In the genomic region with DNA sequence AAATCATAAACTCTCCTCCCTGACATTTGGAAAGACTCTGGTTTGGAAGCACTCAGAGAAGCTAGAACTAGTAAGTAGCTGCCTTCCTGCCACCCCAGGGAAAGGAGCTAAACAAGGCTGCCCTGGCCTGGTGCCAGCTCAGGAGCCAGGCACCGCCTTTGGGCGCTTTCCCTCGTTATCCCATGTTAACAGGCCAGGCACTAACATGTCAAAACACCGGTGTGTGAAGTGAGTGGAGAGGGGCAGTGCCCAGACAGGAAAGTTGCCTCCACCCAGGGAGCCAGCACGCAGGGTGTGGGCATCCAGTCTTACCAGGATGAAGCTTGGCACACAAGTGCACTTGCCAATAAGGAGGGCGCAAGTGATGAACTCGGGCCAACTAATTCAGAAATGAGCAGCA, we compare ENCODE assay signal across 24 cellular contexts.
A peak's percentile ranks its signal among the peaks of the same experiment; 100 is the strongest.
DNase-seq lines count a peak whose midpoint lies in the region; ATAC-seq, FAIRE-seq and TF ChIP-seq lines count a peak whose summit lies in the region.
"Had no signal": no experiment of that assay in that cellular context is flagged by ENCODE, and none has a peak within 500 bp of the region (broad histone marks: within the 10 kb centered on the region; RNA-seq: fewer than 3 reads in every experiment).

No MANE protein-coding gene starts in this region.

- H3K36me3 ChIP-seq in BE2C: no peaks in the 10 kb centered on the region
- H3K36me3 ChIP-seq in K562 (ENCODE audit: control insufficient read depth, insufficient read depth, low read length): no peaks in the 10 kb centered on the region
- no peaks in the 10 kb centered on the region for H3K36me3 ChIP-seq in lower lobe of right lung
- H3K36me3 ChIP-seq: esophagus muscularis mucosa, MG63, right atrium auricular region, tibial artery had no signal

- no peaks in the 10 kb centered on the region for H3K9me1 ChIP-seq in K562 (ENCODE audit: control insufficient read depth, insufficient read depth, low read length)

- H3K27ac ChIP-seq in K562 (ENCODE audit: extremely low read depth, low read depth, low read length) (no peak overlapping the region), lower lobe of right lung (no peak overlapping the region)
- H3K27ac ChIP-seq: C4-2B, esophagus muscularis mucosa, right atrium auricular region, tibial artery had no signal

- no peak overlapping the region for H3K4me2 ChIP-seq in K562 (ENCODE audit: insufficient read depth, low read length)

- peak overlapping the region in 1 of 2 experiments; percentile 62; a peak in 1 of 4 replicates for H3K9ac ChIP-seq in K562 (ENCODE audit: insufficient read depth in 1 of 2, low read depth in 2 of 2, low read length in 2 of 2)

- WGBS in K562 (ENCODE audit: insufficient coverage, low coverage, missing lambda C conversion rate): 62% methylated on average over 7 of the region's 7 CpGs

- ATAC-seq in K562 (no peak), lower lobe of right lung (peak; percentile 16 to 42), GM21526 (IDR thresholded peaks at IDR 0.05; ENCODE audit: low FRiP score, unreplicated experiment) (no peak)
- ATAC-seq: activated T-helper 17 cell treated with anti-CD3 and anti-CD28 coated beads, Interleukin-2, amount 50 U/mL, for 72 hours; naive thymus-derived CD8-positive, alpha-beta T cell; stimulated activated naive CD8-positive, alpha-beta T cell treated with anti-CD3 and anti-CD28 coated beads, Interleukin-15, Interleukin-2, amounts not matched to agents 100 U/mL and 50 U/mL, for 24 hours; WTC11 had no signal

- H3K4me3 ChIP-seq in BE2C (ENCODE audit: low read depth, low read length) (no peak overlapping the region), K562 (no peak overlapping the region), lower lobe of right lung (no peak overlapping the region)
- H3K4me3 ChIP-seq: esophagus muscularis mucosa, MG63, right atrium auricular region, tibial artery had no signal

- no peaks in the 10 kb centered on the region for H3K36me3 Mint-ChIP-seq in activated naive CD4-positive, alpha-beta T cell treated with anti-CD3 and anti-CD28 coated beads, Interleukin-2, amount 10 ng/mL, durations not matched to agents 7 days and 5 days
- H3K36me3 Mint-ChIP-seq: activated naive CD8-positive, alpha-beta T cell treated with anti-CD3 and anti-CD28 coated beads, Interleukin-2, amount 10 ng/mL, durations not matched to agents 7 days and 5 days; naive thymus-derived CD8-positive, alpha-beta T cell; WTC11 had no signal

- H3K79me2 ChIP-seq in K562 (ENCODE audit: control insufficient read depth, insufficient read depth, low read length): no peaks in the 10 kb centered on the region

- in situ Hi-C loops in K562 (cut with MboI): no loop called here

- POLR2A ChIA-PET in K562 (lab: Yijun Ruan, JAX): interaction anchor here (1.1 to 1.8 kb wide), 3 partner anchors 9 to 22 kb away, joined by 3 to 7 read pairs (median 3); no protein-coding TSS in a partner anchor

- CTCF ChIA-PET in K562 (lab: Yijun Ruan, JAX; ENCODE audit: low intra/inter-chr PET ratio): interaction anchor here (1.0 kb wide), 1 partner anchor 86 kb away, joined by 3 read pairs; no protein-coding TSS in a partner anchor
- CTCF ChIA-PET in activated naive CD4-positive, alpha-beta T cell treated with anti-CD3 and anti-CD28 coated beads, Interleukin-2, amount 10 ng/mL, durations not matched to agents 7 days and 5 days (lab: Charles Lee): interaction anchor here (1.7 kb wide), 1 partner anchor 23 kb away, joined by 4 read pairs; no protein-coding TSS in a partner anchor

- TF ChIP-seq POLR2A in K562 (conservative IDR thresholded peaks at IDR 0.05): no peak

- no peak overlapping the region for H3K4me3 Mint-ChIP-seq in activated naive CD4-positive, alpha-beta T cell treated with anti-CD3 and anti-CD28 coated beads, Interleukin-2, amount 10 ng/mL, durations not matched to agents 7 days and 5 days
- H3K4me3 Mint-ChIP-seq: activated naive CD8-positive, alpha-beta T cell treated with anti-CD3 and anti-CD28 coated beads, Interleukin-2, amount 10 ng/mL, durations not matched to agents 7 days and 5 days; activated T-helper 17 cell treated with anti-CD3 and anti-CD28 coated beads, Interleukin-2, amount 50 U/mL, for 72 hours; naive thymus-derived CD8-positive, alpha-beta T cell; WTC11 had no signal

- peaks cover 53% of the 10 kb centered on the region for H3K27me3 Mint-ChIP-seq in activated naive CD4-positive, alpha-beta T cell treated with anti-CD3 and anti-CD28 coated beads, Interleukin-2, amount 10 ng/mL, durations not matched to agents 7 days and 5 days

- TF ChIP-seq CTCF in BE2C (IDR thresholded peaks at IDR 0.05; ENCODE audit: low read depth, low read length) (no peak), K562 (IDR thresholded peaks at IDR 0.05 in 2 of 3, conservative IDR thresholded peaks at IDR 0.05 in 1 of 3; ENCODE audit: insufficient read depth in 2 of 3, low read depth in 1 of 3, low read length in 3 of 3) (no peak), lower lobe of right lung (IDR thresholded peaks at IDR 0.05) (no peak)

- intact Hi-C loops in K562 (cut with micrococcal nuclease): no loop called here
- intact Hi-C loops in lower lobe of right lung (cut with DNase I): no loop called here

- FAIRE-seq in K562 (lab: Jason Lieb, UNC): no peak
- FAIRE-seq: H1 had no signal

- 0 out of 2 replicates have a peak overlapping the region, but pooled peaks have one; percentile 25 for H2AFZ ChIP-seq in K562 (ENCODE audit: low read depth, low read length)

- no peak overlapping the region for H3K27ac Mint-ChIP-seq in activated naive CD4-positive, alpha-beta T cell treated with anti-CD3 and anti-CD28 coated beads, Interleukin-2, amount 10 ng/mL, durations not matched to agents 7 days and 5 days
- H3K27ac Mint-ChIP-seq: activated naive CD8-positive, alpha-beta T cell treated with anti-CD3 and anti-CD28 coated beads, Interleukin-2, amount 10 ng/mL, durations not matched to agents 7 days and 5 days; activated T-helper 17 cell treated with anti-CD3 and anti-CD28 coated beads, Interleukin-2, amount 50 U/mL, for 72 hours; WTC11 had no signal

- H3K9me3 Mint-ChIP-seq in activated naive CD4-positive, alpha-beta T cell treated with anti-CD3 and anti-CD28 coated beads, Interleukin-2, amount 10 ng/mL, durations not matched to agents 7 days and 5 days: no peaks in the 10 kb centered on the region
- H3K9me3 Mint-ChIP-seq: activated naive CD8-positive, alpha-beta T cell treated with anti-CD3 and anti-CD28 coated beads, Interleukin-2, amount 10 ng/mL, durations not matched to agents 7 days and 5 days; activated T-helper 17 cell treated with anti-CD3 and anti-CD28 coated beads, Interleukin-2, amount 50 U/mL, for 72 hours; naive thymus-derived CD8-positive, alpha-beta T cell; WTC11 had no signal

- no peak for TF ChIP-seq EP300 in K562 (IDR thresholded peaks at IDR 0.05; ENCODE audit: low read length)

- BruUV-seq in K562 (replicated peaks; lab: Mats Ljungman, UMichigan): no TSS peak

- H4K20me1 ChIP-seq in K562 (replicated peaks; ENCODE audit: control insufficient read depth, insufficient read depth, low read length): no peaks in the 10 kb centered on the region

- no peaks in the 10 kb centered on the region for H3K4me1 Mint-ChIP-seq in activated naive CD4-positive, alpha-beta T cell treated with anti-CD3 and anti-CD28 coated beads, Interleukin-2, amount 10 ng/mL, durations not matched to agents 7 days and 5 days
- H3K4me1 Mint-ChIP-seq: activated naive CD8-positive, alpha-beta T cell treated with anti-CD3 and anti-CD28 coated beads, Interleukin-2, amount 10 ng/mL, durations not matched to agents 7 days and 5 days; activated T-helper 17 cell treated with anti-CD3 and anti-CD28 coated beads, Interleukin-2, amount 50 U/mL, for 72 hours had no signal

- no peak for TF ChIP-seq RAD21 in K562 (CRISPR knock-in tag; conservative IDR thresholded peaks at IDR 0.05 in 1 of 2, IDR thresholded peaks at IDR 0.05 in 1 of 2)

- DNase-seq in BE2C (peak; percentile 37), NCI-H1105 (lab: John Stamatoyannopoulos, UW) (peak; percentile 92), K562 (ENCODE audit: extremely low read depth in 1 of 4, low spot score in 3 of 4) (no peak), lower lobe of right lung (peak; percentile 55), NCI-H446 (lab: John Stamatoyannopoulos, UW) (no peak), HCEC 1CT (no peak)
- DNase-seq in activated naive CD4-positive, alpha-beta T cell treated with anti-CD3 and anti-CD28 coated beads, Interleukin-2, amount 10 ng/mL, durations not matched to agents 7 days and 5 days: no peak
- DNase-seq: activated naive CD8-positive, alpha-beta T cell treated with anti-CD3 and anti-CD28 coated beads, Interleukin-2, amount 10 ng/mL, durations not matched to agents 7 days and 5 days; effector CD4-positive, alpha-beta T cell; kidney glomerular epithelial cell; MG63; naive thymus-derived CD8-positive, alpha-beta T cell; NCI-H1694; NCI-H510A treated with DMSO at 0.1 percent for 48 hours; stimulated activated CD4-positive, alpha-beta T cell treated with anti-CD3 and anti-CD28 coated beads, Interleukin-4, amount 100 ng/mL, for 4 hours; stimulated activated naive CD8-positive, alpha-beta T cell treated with anti-CD3 and anti-CD28 coated beads, Interleukin-15, Interleukin-2, amounts not matched to agents 100 U/mL and 50 U/mL, for 24 hours; tibial artery had no signal

- no peaks in the 10 kb centered on the region; the same call in 1 of the 2 replicates for H3K4me1 ChIP-seq in BE2C
- H3K4me1 ChIP-seq in K562 (replicated peaks in 1 of 2; ENCODE audit: control insufficient read depth in 2 of 2, insufficient read depth in 2 of 2, low read length in 2 of 2): peaks cover 11 to 36% of the 10 kb centered on the region in 2 experiments
- H3K4me1 ChIP-seq in lower lobe of right lung: peaks cover 18% of the 10 kb centered on the region
- H3K4me1 ChIP-seq: esophagus muscularis mucosa, right atrium auricular region had no signal

- no peaks in the 10 kb centered on the region for H3K9me3 ChIP-seq in BE2C
- H3K9me3 ChIP-seq in K562 (replicated peaks; ENCODE audit: control insufficient read depth, insufficient read depth, low read depth, low read length): no peaks in the 10 kb centered on the region
- no peaks in the 10 kb centered on the region for H3K9me3 ChIP-seq in lower lobe of right lung
- H3K9me3 ChIP-seq: esophagus muscularis mucosa, MG63, right atrium auricular region, tibial artery had no signal

- H3K27me3 ChIP-seq in BE2C: no peaks in the 10 kb centered on the region
- no peaks in the 10 kb centered on the region for H3K27me3 ChIP-seq in K562 (ENCODE audit: control insufficient read depth in 2 of 2, insufficient read depth in 2 of 2, low read length in 2 of 2)
- H3K27me3 ChIP-seq in lower lobe of right lung (ENCODE audit: low read depth): no peaks in the 10 kb centered on the region
- H3K27me3 ChIP-seq: right atrium auricular region had no signal

Comparison
In these comparisons a context has a peak if more than half of its experiments do, and no peak if none do; other contexts are left out.
1. DNase-seq: peak in BE2C (single experiment), NCI-H1105 (single experiment) and lower lobe of right lung (single experiment); none in K562 (0 of 4), activated naive CD4-positive, alpha-beta T cell treated with anti-CD3 and anti-CD28 coated beads, Interleukin-2, amount 10 ng/mL, durations not matched to agents 7 days and 5 days (single experiment), NCI-H446 (0 of 2) and HCEC 1CT (single experiment).
2. ATAC-seq: peak in lower lobe of right lung (2 of 2); none in K562 (single experiment) and GM21526 (single experiment).